In genomic region chr2:233566141-233566956, GRCh38 we compare ENCODE assay signal across 8 cellular contexts. TPM values are rescaled to one million over a fixed set of nuclear protein-coding genes. Genes with fewer than 3 reads are reported as not detected.
DNase-seq lines count a peak whose midpoint lies in the region; ATAC-seq, FAIRE-seq and TF ChIP-seq lines count a peak whose summit lies in the region.

Gene USP40 (minus strand): TSS chr2:233566782. CDS start chr2:233565554, 1,228 bp downstream.

- no peaks in the 10 kb centered on the region for H3K79me1 ChIP-seq in H1 (ENCODE audit: low read depth, low read length)

- peak within 1 kb of the TSS; percentile 92 for H4K8ac ChIP-seq in H1 (ENCODE audit: extremely low read depth, insufficient read depth, low read length)

- no peaks in the 10 kb centered on the region for H3K9me3 ChIP-seq in H1 (ENCODE audit: insufficient read depth in 2 of 2, low read depth in 1 of 2, low read length in 1 of 2)

- H3K23me2 ChIP-seq in H1 (ENCODE audit: low read depth, low read length), result peaks cover 6% of the 10 kb centered on the region

- peak within 1 kb of the TSS; percentile 29; the same call in 1 of the 2 replicates for H2BK15ac ChIP-seq in H1 (ENCODE audit: low read length)

- POLR2A ChIA-PET in activated CD8-positive, alpha-beta memory T cell treated with anti-CD3 and anti-CD28 coated beads for 36 hours (lab: Charles Lee), result no interaction called here
- POLR2A ChIA-PET in H1 (lab: Charles Lee; ENCODE audit: partially characterized antibody), result interaction anchor here (0.6 to 1.6 kb wide), 5 partner anchors 9 to 587 kb away, joined by 3 to 10 read pairs (median 3); no protein-coding TSS in a partner anchor

- TF ChIP-seq EP300 in H1 (IDR thresholded peaks at IDR 0.05; ENCODE audit: borderline replicate concordance in 1 of 2, low read depth in 2 of 2, low read length in 2 of 2), result no peak

- H2BK12ac ChIP-seq in H1 (ENCODE audit: low read depth, low read length), result peak within 1 kb of the TSS; percentile 50; the same call in 1 of the 2 replicates

- no peaks in the 10 kb centered on the region for H3K79me2 ChIP-seq in H1 (ENCODE audit: control insufficient read depth in 1 of 2, insufficient read depth in 2 of 2, low read length in 2 of 2)

- peak; percentile 65 for FAIRE-seq in H1 (lab: Jason Lieb, UNC)

- peak within 1 kb of the TSS; percentile 54; the same call in 1 of the 2 replicates for H2AFZ ChIP-seq in H1 (ENCODE audit: low read length)

- H3K36me3 ChIP-seq in H1 (ENCODE audit: control insufficient read depth in 2 of 4, insufficient read depth in 4 of 4, low read length in 3 of 4), result no peaks in the 10 kb centered on the region

- peak within 1 kb of the TSS; percentile 42 for H3K56ac ChIP-seq in H1 (replicated peaks; ENCODE audit: insufficient read length, low read depth, low read length)

- peak within 1 kb of the TSS; percentile 81 to 88 (median 85) for H3K4me3 ChIP-seq in H1 (ENCODE audit: extremely low read depth in 1 of 4, insufficient read depth in 2 of 4, low read depth in 3 of 4, low read length in 4 of 4)

- ATAC-seq in HG03521 (IDR thresholded peaks at IDR 0.05; ENCODE audit: unreplicated experiment), result peak; percentile 72

- H4K5ac ChIP-seq in H1 (ENCODE audit: insufficient read length, low read depth, low read length), result peak within 1 kb of the TSS; percentile 77

- no peaks in the 10 kb centered on the region; a peak in 1 of 7 replicates for H3K27me3 ChIP-seq in H1 (replicated peaks in 1 of 4; ENCODE audit: control insufficient read depth in 3 of 4, extremely low read depth in 1 of 4, insufficient read depth in 3 of 4, low read length in 3 of 4)

- WGBS in H1 (ENCODE audit: extremely low coverage in 1 of 2, insufficient coverage in 1 of 2, insufficient read length in 1 of 2, insufficient replicate concordance in 2 of 2, low coverage in 1 of 2, low lambda C conversion rate in 2 of 2, missing lambda C conversion rate in 1 of 2), 2 experiments, result 4% methylated on average over 48 of the region's 51 CpGs; no CpG with 5 or more reads in 1 of the 2 experiments

- no peak within 1 kb of the TSS for H3K4ac ChIP-seq in H1 (replicated peaks; ENCODE audit: insufficient read length, low read depth, low read length)

- H3K27ac ChIP-seq in H1 (ENCODE audit: low read depth, low read length), result peak within 1 kb of the TSS; percentile 90; the same call in 1 of the 2 replicates

- H2AK5ac ChIP-seq in H1 (ENCODE audit: low read depth, low read length), result no peak within 1 kb of the TSS

- peak; percentile 74 for DNase-seq in AG09319 (ENCODE audit: extremely low read depth, low read depth)
- DNase-seq in GM19238 (ENCODE audit: insufficient read length, low spot score), result peak; percentile 22
- DNase-seq in NCI-H82 (lab: John Stamatoyannopoulos, UW), result peak; percentile 98
- peak; percentile 83 to 87 for DNase-seq in H1 (ENCODE audit: low read depth in 1 of 2, low spot score in 2 of 2)
- DNase-seq in lung microvascular endothelial cell (ENCODE audit: low read depth in 2 of 2), result peak; percentile 91 to 94
- DNase-seq in stimulated activated CD4-positive, alpha-beta T cell treated with anti-CD3 and anti-CD28 coated beads, TNF-alpha, amount 100 ng/mL, for 24 hours (ENCODE audit: low read depth in 3 of 3), result peak; percentile 27 to 47 (median 28)

- H3K4me2 ChIP-seq in H1 (ENCODE audit: insufficient read depth in 1 of 2, low read depth in 2 of 2, low read length in 2 of 2), result peak within 1 kb of the TSS; percentile 72

- peak within 1 kb of the TSS; percentile 95 for H2BK5ac ChIP-seq in H1 (ENCODE audit: low read depth, low read length)

- H3K23ac ChIP-seq in H1 (ENCODE audit: insufficient read length), result no peak within 1 kb of the TSS

- peak within 1 kb of the TSS; percentile 50 for H3K14ac ChIP-seq in H1 (ENCODE audit: insufficient read length)

- peaks cover 0 to 4% (median 0%) of the 10 kb centered on the region in 4 experiments; a peak in 1 of 7 replicates for H3K4me1 ChIP-seq in H1 (replicated peaks in 1 of 4; ENCODE audit: control insufficient read depth in 3 of 4, insufficient read depth in 4 of 4, low read length in 3 of 4)

- no peak within 1 kb of the TSS for H2BK20ac ChIP-seq in H1 (ENCODE audit: low read length)

- H3K18ac ChIP-seq in H1 (ENCODE audit: extremely low read depth, low read length), result peak within 1 kb of the TSS; percentile 89

- H3K9ac ChIP-seq in H1 (replicated peaks in 1 of 4; ENCODE audit: extremely low read depth in 1 of 4, low read depth in 3 of 4, low read length in 3 of 4), result peak within 1 kb of the TSS; percentile 87 to 97 (median 91)

- TF ChIP-seq POLR2A in H1 (IDR thresholded peaks at IDR 0.05; ENCODE audit: control extremely low read depth in 1 of 2, low read depth in 2 of 2, low read length in 2 of 2), result peak; percentile 74 to 87

- TF ChIP-seq RAD21 in H1 (IDR thresholded peaks at IDR 0.05 in 1 of 2, conservative IDR thresholded peaks at IDR 0.05 in 1 of 2; ENCODE audit: low read depth in 2 of 2, low read length in 2 of 2), result no peak

- H4K20me1 ChIP-seq in H1 (replicated peaks in 1 of 2; ENCODE audit: control insufficient read depth in 1 of 2, insufficient read depth in 2 of 2, low read length in 2 of 2), result peaks cover 0 to 2% of the 10 kb centered on the region in 2 experiments

- TF ChIP-seq CTCF in AG09319 (IDR thresholded peaks at IDR 0.05; ENCODE audit: low read depth, low read length), result no peak
- TF ChIP-seq CTCF in H1 (IDR thresholded peaks at IDR 0.05; ENCODE audit: control extremely low read depth in 1 of 3, insufficient read depth in 1 of 3, low read depth in 1 of 3, low read length in 3 of 3), result no peak

- CTCF ChIA-PET in activated CD8-positive, alpha-beta memory T cell treated with anti-CD3 and anti-CD28 coated beads for 36 hours (lab: Charles Lee), result no interaction called here
- CTCF ChIA-PET in H1 (lab: Charles Lee; ENCODE audit: partially characterized antibody), result no interaction called here

- H2BK120ac ChIP-seq in H1 (replicated peaks; ENCODE audit: low read depth, low read length), result no peak within 1 kb of the TSS

- peak within 1 kb of the TSS; percentile 93 for H4K91ac ChIP-seq in H1 (replicated peaks; ENCODE audit: insufficient read length, low read length)

TF ChIP-seq in H1, 55 proteins besides CTCF, POLR2A, EP300 and RAD21 (continues in another document):
- TF ChIP-seq ASH2L (IDR thresholded peaks at IDR 0.05; ENCODE audit: low read length) (peak; percentile 90), CREB1 (IDR thresholded peaks at IDR 0.05) (peak; percentile 40; the same call in 1 of the 2 replicates), HDAC6 (IDR thresholded peaks at IDR 0.05; ENCODE audit: low read depth, low read length) (no peak), CBX8 (IDR thresholded peaks at IDR 0.05; ENCODE audit: borderline replicate concordance, low read depth, low read length) (no peak), EZH2 (IDR thresholded peaks at IDR 0.05; ENCODE audit: low read depth, low read length, severe bottlenecking) (no peak), POLR2AphosphoS5 (IDR thresholded peaks at IDR 0.05; ENCODE audit: low read depth, low read length) (peak; percentile 62; the same call in 1 of the 2 replicates), TCF12 (IDR thresholded peaks at IDR 0.05; ENCODE audit: low read depth, low read length) (no peak), TBP (IDR thresholded peaks at IDR 0.05; ENCODE audit: low read depth, low read length) (peak; percentile 82), SUZ12 (IDR thresholded peaks at IDR 0.05; ENCODE audit: low read length) (no peak), SP1 (IDR thresholded peaks at IDR 0.05; ENCODE audit: low read depth, low read length) (no peak), RXRA (IDR thresholded peaks at IDR 0.05; ENCODE audit: insufficient read depth, low read depth, low read length) (no peak), ATF2 (IDR thresholded peaks at IDR 0.05; ENCODE audit: low read length) (no peak), ATF3 (IDR thresholded peaks at IDR 0.05; ENCODE audit: insufficient read depth, low read depth, low read length) (no peak), KDM4A (IDR thresholded peaks at IDR 0.05; ENCODE audit: low read depth, low read length, severe bottlenecking) (peak; percentile 85), CHD1 (IDR thresholded peaks at IDR 0.05; ENCODE audit: low read depth, low read length) (no peak), TAF7 (optimal IDR thresholded peaks at IDR 0.05; ENCODE audit: borderline replicate concordance, low read depth, low read length) (no peak), BRCA1 (IDR thresholded peaks at IDR 0.05; ENCODE audit: low read depth, low read length) (no peak)
- TF ChIP-seq, protein P1, sequence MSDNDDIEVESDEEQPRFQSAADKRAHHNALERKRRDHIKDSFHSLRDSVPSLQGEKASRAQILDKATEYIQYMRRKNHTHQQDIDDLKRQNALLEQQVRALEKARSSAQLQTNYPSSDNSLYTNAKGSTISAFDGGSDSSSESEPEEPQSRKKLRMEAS (IDR thresholded peaks at IDR 0.05), result peak; percentile 47; the same call in 1 of the 2 replicates

RNA-seq across cellular contexts. Expression of gene USP40, which starts in this region (rescaled TPM):
- 10 to 100 TPM; 14.5 to 15.1 TPM for total RNA-seq in activated CD8-positive, alpha-beta memory T cell treated with anti-CD3 and anti-CD28 coated beads for 36 hours
- total RNA-seq in H1 (2021; fragmentation: NEBNext Ultra II Directional; extraction: Animal tissue kit (Norgen Biotek cat#: 25700)), result 12.0 and 12.9 TPM in 2 replicates
- polyA plus RNA-seq in H1 (2011; rRNA removed), result 15.7 and 17.4 TPM in 2 replicates
- 13.0 TPM for polyA plus RNA-seq in H1 (2011; cell fraction: cytosol; rRNA removed)
- polyA plus RNA-seq in H1 (2011; cell fraction: nucleus; rRNA removed), result 37.2 TPM
- 7.4 to 9.8 TPM (median 8.0 TPM) in 4 replicates for polyA plus RNA-seq in H1 (2012, experiment 1 of 2)
- 2.0 TPM for polyA plus RNA-seq in H1 (2012, experiment 2 of 2)
- 10.4 TPM for polyA plus RNA-seq in H1 (2013, experiment 1 of 2)
- polyA plus RNA-seq in H1 (2013, experiment 2 of 2), result 10.8 TPM
- polyA minus RNA-seq in H1 (2011; rRNA and poly(A)+ RNA removed), result 18.7 and 23.0 TPM in 2 replicates
- 6.2 TPM for polyA minus RNA-seq in H1 (2011; cell fraction: cytosol; rRNA and poly(A)+ RNA removed)
- polyA minus RNA-seq in H1 (2011; cell fraction: nucleus; rRNA and poly(A)+ RNA removed), result 19.0 TPM
- total RNA-seq in lung microvascular endothelial cell, result 15.5 and 19.2 TPM in 2 replicates

Comparison
In these comparisons a context has a peak if more than half of its experiments do, and no peak if none do; other contexts are left out.
1. Peak in every context shown above with its lines: DNase-seq, ATAC-seq, H3K4me3 ChIP-seq and H3K27ac ChIP-seq.
2. DNase-seq: peak in every context shown above with its lines; median percentile 98 in NCI-H82; 92 in lung microvascular endothelial cell; 85 in H1; 74 in AG09319; 28 in stimulated activated CD4-positive, alpha-beta T cell treated with anti-CD3 and anti-CD28 coated beads, TNF-alpha, amount 100 ng/mL, for 24 hours; 22 in GM19238.